ENCODE assay signal across 26 cellular contexts in genomic region chr1:94079991-94080388, GRCh38. TPM values are rescaled to one million over a fixed set of nuclear protein-coding genes. Genes with fewer than 3 reads are reported as not detected.
"Had no signal": no experiment of that assay in that cellular context is flagged by ENCODE, and none has a peak within 500 bp of the region (broad histone marks: within the 10 kb centered on the region; RNA-seq: fewer than 3 reads in every experiment).

No MANE protein-coding gene starts in this region.

- H3K9me3 Mint-ChIP-seq: activated CD4-positive, alpha-beta T cell treated with anti-CD3 and anti-CD28 coated beads, Interleukin-2, amount 10 ng/mL, durations not matched to agents 7 days and 5 days; activated CD8-positive, alpha-beta T cell treated with anti-CD3 and anti-CD28 coated beads for 36 hours; activated naive CD4-positive, alpha-beta T cell treated with anti-CD3 and anti-CD28 coated beads, Interleukin-2, amount 50 U/mL, for 24 hours; memory B cell; stimulated activated effector memory CD8-positive, alpha-beta T cell treated with anti-CD3 and anti-CD28 coated beads, Interleukin-12 subunit alpha, Interleukin-12 subunit beta, amount 100 ng/mL, for 72 hours; stimulated activated naive CD8-positive, alpha-beta T cell treated with anti-CD3 and anti-CD28 coated beads, Interleukin-15, amount 100 ng/mL, for 72 hours had no signal

- H3K9me3 ChIP-seq: body of pancreas, heart right ventricle, neutrophil, pancreas, suprapubic skin, transverse colon, uterus had no signal

- H3K4me3 ChIP-seq: body of pancreas, heart right ventricle, pancreas, suprapubic skin, transverse colon, uterus had no signal

- H3K27me3 ChIP-seq: body of pancreas, pancreas, suprapubic skin, transverse colon, uterus had no signal

- H3K36me3 Mint-ChIP-seq: activated CD8-positive, alpha-beta memory T cell treated with anti-CD3 and anti-CD28 coated beads, Interleukin-2, amount 10 ng/mL, durations not matched to agents 7 days and 5 days; activated naive CD4-positive, alpha-beta T cell treated with anti-CD3 and anti-CD28 coated beads, Interleukin-2, amount 50 U/mL, for 24 hours; memory B cell; naive B cell; stimulated activated effector memory CD8-positive, alpha-beta T cell treated with anti-CD3 and anti-CD28 coated beads, Interleukin-12 subunit alpha, Interleukin-12 subunit beta, amount 100 ng/mL, for 72 hours had no signal

- H3K4me1 ChIP-seq: body of pancreas, pancreas, transverse colon, uterus had no signal

- H3K27ac Mint-ChIP-seq: activated CD4-positive, alpha-beta T cell treated with anti-CD3 and anti-CD28 coated beads, Interleukin-2, amount 10 ng/mL, durations not matched to agents 7 days and 5 days; activated CD8-positive, alpha-beta memory T cell treated with anti-CD3 and anti-CD28 coated beads, Interleukin-2, amount 10 ng/mL, durations not matched to agents 7 days and 5 days; activated CD8-positive, alpha-beta T cell treated with anti-CD3 and anti-CD28 coated beads for 36 hours; activated naive CD4-positive, alpha-beta T cell treated with anti-CD3 and anti-CD28 coated beads, Interleukin-2, amount 50 U/mL, for 24 hours; memory B cell; naive B cell; stimulated activated effector memory CD8-positive, alpha-beta T cell treated with anti-CD3 and anti-CD28 coated beads, Interleukin-12 subunit alpha, Interleukin-12 subunit beta, amount 100 ng/mL, for 72 hours; stimulated activated naive CD8-positive, alpha-beta T cell treated with anti-CD3 and anti-CD28 coated beads, Interleukin-15, amount 100 ng/mL, for 72 hours had no signal

- H3K27me3 Mint-ChIP-seq: stimulated activated naive CD8-positive, alpha-beta T cell treated with anti-CD3 and anti-CD28 coated beads, Interleukin-15, amount 100 ng/mL, for 72 hours had no signal

- H3K4me3 Mint-ChIP-seq: activated CD4-positive, alpha-beta T cell treated with anti-CD3 and anti-CD28 coated beads, Interleukin-2, amount 10 ng/mL, durations not matched to agents 7 days and 5 days; activated CD8-positive, alpha-beta memory T cell treated with anti-CD3 and anti-CD28 coated beads, Interleukin-2, amount 10 ng/mL, durations not matched to agents 7 days and 5 days; activated CD8-positive, alpha-beta T cell treated with anti-CD3 and anti-CD28 coated beads for 36 hours; activated naive CD4-positive, alpha-beta T cell treated with anti-CD3 and anti-CD28 coated beads, Interleukin-2, amount 50 U/mL, for 24 hours; memory B cell; stimulated activated effector memory CD8-positive, alpha-beta T cell treated with anti-CD3 and anti-CD28 coated beads, Interleukin-12 subunit alpha, Interleukin-12 subunit beta, amount 100 ng/mL, for 72 hours; stimulated activated naive CD8-positive, alpha-beta T cell treated with anti-CD3 and anti-CD28 coated beads, Interleukin-15, amount 100 ng/mL, for 72 hours had no signal

- H3K4me1 Mint-ChIP-seq: activated CD4-positive, alpha-beta T cell treated with anti-CD3 and anti-CD28 coated beads, Interleukin-2, amount 10 ng/mL, durations not matched to agents 7 days and 5 days; activated CD8-positive, alpha-beta memory T cell treated with anti-CD3 and anti-CD28 coated beads, Interleukin-2, amount 10 ng/mL, durations not matched to agents 7 days and 5 days; activated naive CD4-positive, alpha-beta T cell treated with anti-CD3 and anti-CD28 coated beads, Interleukin-2, amount 50 U/mL, for 24 hours; memory B cell; stimulated activated effector memory CD8-positive, alpha-beta T cell treated with anti-CD3 and anti-CD28 coated beads, Interleukin-12 subunit alpha, Interleukin-12 subunit beta, amount 100 ng/mL, for 72 hours had no signal

- ATAC-seq: activated CD8-positive, alpha-beta memory T cell treated with anti-CD3 and anti-CD28 coated beads, Interleukin-2, amount 10 ng/mL, durations not matched to agents 7 days and 5 days; activated CD8-positive, alpha-beta T cell treated with anti-CD3 and anti-CD28 coated beads for 36 hours; body of pancreas; heart right ventricle; left cardiac atrium; pancreas; right cardiac atrium; stimulated activated effector memory CD8-positive, alpha-beta T cell treated with anti-CD3 and anti-CD28 coated beads, Interleukin-12 subunit alpha, Interleukin-12 subunit beta, amount 100 ng/mL, for 72 hours; stimulated activated naive CD8-positive, alpha-beta T cell treated with anti-CD3 and anti-CD28 coated beads, Interleukin-15, amount 100 ng/mL, for 72 hours had no signal

- H3K36me3 ChIP-seq: heart right ventricle, neutrophil, pancreas, suprapubic skin, transverse colon, uterus, WERI-Rb-1 had no signal

- H3K27ac ChIP-seq: body of pancreas, heart right ventricle, neutrophil, pancreas, suprapubic skin, transverse colon, uterus, WERI-Rb-1 had no signal

- DNase-seq: activated CD4-positive, alpha-beta T cell treated with anti-CD3 and anti-CD28 coated beads, Interleukin-2, amount 10 ng/mL, durations not matched to agents 7 days and 5 days; activated CD4-positive, CD25-positive, alpha-beta regulatory T cell treated with anti-CD3 and anti-CD28 coated beads, Interleukin-2, amount 50 U/mL, for 72 hours; activated CD8-positive, alpha-beta memory T cell treated with anti-CD3 and anti-CD28 coated beads, Interleukin-2, amount 10 ng/mL, durations not matched to agents 7 days and 5 days; activated CD8-positive, alpha-beta T cell treated with anti-CD3 and anti-CD28 coated beads for 36 hours; activated effector memory CD4-positive, alpha-beta T cell treated with anti-CD3 and anti-CD28 coated beads, Interleukin-2, amount 50 U/mL, for 16 hours; activated T-cell treated with anti-CD3 and anti-CD28 coated beads for 4 hours; body of pancreas; effector CD4-positive, alpha-beta T cell; heart right ventricle; islet precursor cell; left cardiac atrium; naive B cell; pancreas; right cardiac atrium; stimulated activated CD4-positive, alpha-beta T cell treated with anti-CD3 and anti-CD28 coated beads, Interleukin-2, amount 100 ng/mL, for 24 hours; stimulated activated naive CD8-positive, alpha-beta T cell treated with anti-CD3 and anti-CD28 coated beads, Interleukin-15, amount 100 ng/mL, for 72 hours; transverse colon; uterus; WERI-Rb-1 had no signal

RNA-seq across cellular contexts. Expression of gene ABCA4, which starts 41.0 kb away (rescaled TPM):
- total RNA-seq: activated CD4-positive, alpha-beta T cell treated with anti-CD3 and anti-CD28 coated beads, Interleukin-2, amount 10 ng/mL, durations not matched to agents 7 days and 5 days; activated CD8-positive, alpha-beta memory T cell treated with anti-CD3 and anti-CD28 coated beads, Interleukin-2, amount 10 ng/mL, durations not matched to agents 7 days and 5 days; activated CD8-positive, alpha-beta T cell treated with anti-CD3 and anti-CD28 coated beads for 36 hours; epithelial cell of proximal tubule; T-helper 2 cell treated with Interferon-gamma antibody and Interleukin-4, amounts not matched to agents 100 ng/mL and 5 ng/mL, for 36 hours had no signal
